12 cellular contexts compared by ENCODE assay signal in genomic region chr21:26840206-26840605, GRCh38. TPM values are rescaled to one million over a fixed set of nuclear protein-coding genes. Genes with fewer than 3 reads are reported as not detected.
DNase-seq lines count a peak whose midpoint lies in the region; ATAC-seq and TF ChIP-seq lines count a peak whose summit lies in the region.
"Had no signal": no experiment of that assay in that cellular context is flagged by ENCODE, and none has a peak within 500 bp of the region (broad histone marks: within the 10 kb centered on the region; RNA-seq: fewer than 3 reads in every experiment).

No MANE protein-coding gene starts in this region.

- DNase-seq in BE2C (no peak), MG63 (no peak), fibroblast of lung (ENCODE audit: low read depth in 2 of 2) (peak in 1 of 2 donors; percentile 9), HPDE6-E6E7 (ENCODE audit: extremely low spot score) (no peak), HUDEP-2 (lab: John Stamatoyannopoulos, UW; ENCODE audit: unreplicated experiment in 76 of 76) (no peak)
- DNase-seq: Caco-2; MM.1S; SHP77 treated with DMSO at 0.1 percent for 48 hours; stimulated activated CD4-positive, alpha-beta T cell treated with anti-CD3 and anti-CD28 coated beads, Interleukin-2, amount 100 ng/mL, for 24 hours had no signal

- H3K79me2 ChIP-seq in fibroblast of lung (ENCODE audit: control insufficient read depth, insufficient read depth, low read length): peaks cover 54% of the 10 kb centered on the region

- peak overlapping the region; percentile 14 for H3K4me3 ChIP-seq in BE2C (ENCODE audit: low read depth, low read length)
- peak overlapping the region; percentile 67 for H3K4me3 ChIP-seq in MG63
- peak overlapping the region in 3 of 4 experiments; percentile 5 to 98 (median 7) for H3K4me3 ChIP-seq in fibroblast of lung (replicated peaks in 1 of 4; ENCODE audit: control extremely low read depth in 1 of 4, insufficient read depth in 1 of 4, low read depth in 3 of 4, low read length in 4 of 4)
- peak overlapping the region; percentile 11 for H3K4me3 ChIP-seq in rectal smooth muscle tissue (ENCODE audit: low read length)

- peak overlapping the region; percentile 19 for H3K27ac ChIP-seq in fibroblast of lung (ENCODE audit: insufficient read depth, low read length)
- no peak overlapping the region for H3K27ac ChIP-seq in rectal smooth muscle tissue (ENCODE audit: low read depth, low read length)

- no peak for TF ChIP-seq CTCF in BE2C (IDR thresholded peaks at IDR 0.05; ENCODE audit: low read depth, low read length)
- TF ChIP-seq CTCF in fibroblast of lung (conservative IDR thresholded peaks at IDR 0.05 in 1 of 2, IDR thresholded peaks at IDR 0.05 in 1 of 2; ENCODE audit: low read depth in 1 of 2, low read length in 2 of 2): no peak

- H3K9ac ChIP-seq in fibroblast of lung (ENCODE audit: insufficient read depth, low read length) (no peak overlapping the region), rectal smooth muscle tissue (ENCODE audit: low read length) (no peak overlapping the region)

- H3K27me3 ChIP-seq in BE2C: no peaks in the 10 kb centered on the region
- no peaks in the 10 kb centered on the region for H3K27me3 ChIP-seq in MG63
- no peaks in the 10 kb centered on the region for H3K27me3 ChIP-seq in fibroblast of lung (ENCODE audit: control insufficient read depth, insufficient read depth, low read length)
- H3K27me3 ChIP-seq in rectal smooth muscle tissue (ENCODE audit: control insufficient read depth, insufficient read depth, low read length): no peaks in the 10 kb centered on the region

- peak overlapping the region; percentile 44 for H3K4me2 ChIP-seq in fibroblast of lung (ENCODE audit: extremely low read depth, insufficient read depth, low read length)

- H3K36me3 ChIP-seq in BE2C (peaks cover 74% of the 10 kb centered on the region), MG63 (peaks cover 90% of the 10 kb centered on the region), fibroblast of lung (ENCODE audit: control insufficient read depth, insufficient read depth, low read length) (peaks cover 34% of the 10 kb centered on the region), rectal smooth muscle tissue (ENCODE audit: control insufficient read depth, insufficient read depth, low read length) (peaks cover 4% of the 10 kb centered on the region)

- H3K9me3 ChIP-seq in BE2C: no peaks in the 10 kb centered on the region
- H3K9me3 ChIP-seq in MG63: no peaks in the 10 kb centered on the region
- H3K9me3 ChIP-seq in fibroblast of lung (ENCODE audit: control insufficient read depth, insufficient read depth, low read depth, low read length): no peaks in the 10 kb centered on the region
- H3K9me3 ChIP-seq: Caco-2 had no signal

- H2AFZ ChIP-seq in fibroblast of lung (ENCODE audit: low read length): no peak overlapping the region

- H3K4me1 ChIP-seq in BE2C: 0 out of 2 replicates have a peak, but pooled peaks cover 2% of the 10 kb centered on the region
- peaks cover 14% of the 10 kb centered on the region for H3K4me1 ChIP-seq in fibroblast of lung (ENCODE audit: control insufficient read depth, extremely low read depth, insufficient read depth, low read length)
- peaks cover 3% of the 10 kb centered on the region for H3K4me1 ChIP-seq in rectal smooth muscle tissue (ENCODE audit: control insufficient read depth, insufficient read depth, low read length)
- H3K4me1 ChIP-seq: Caco-2 had no signal

- peaks cover 8% of the 10 kb centered on the region for H4K20me1 ChIP-seq in fibroblast of lung (ENCODE audit: control insufficient read depth, extremely low read depth, insufficient read depth, low read length)

- ATAC-seq in GM18520 (IDR thresholded peaks at IDR 0.05; ENCODE audit: unreplicated experiment) (no peak), HG03039 (IDR thresholded peaks at IDR 0.05; ENCODE audit: unreplicated experiment) (no peak)

RNA-seq across cellular contexts. Expression of gene ADAMTS1, which starts 5.0 kb away (rescaled TPM):
- polyA plus RNA-seq in BE2C (2012; ENCODE audit: insufficient read depth, insufficient read length, low read depth): 12.0 TPM
- total RNA-seq in MG63 (2014; rRNA removed; shearing (Covaris generic); ENCODE audit: low replicate concordance): 170 and 172 TPM in 2 replicates
- 186 and 199 TPM in 2 replicates for total RNA-seq in fibroblast of lung
- polyA plus RNA-seq in fibroblast of lung: 200 and 208 TPM in 2 replicates
- 119 and 123 TPM in 2 replicates for polyA plus RNA-seq in fibroblast of lung (2012)
- 886 and 1,145 TPM in 2 replicates for polyA minus RNA-seq in fibroblast of lung (ENCODE audit: low replicate concordance)
- total RNA-seq: Caco-2 had no signal

Comparison
In these comparisons a context has a peak if more than half of its experiments do, and no peak if none do; other contexts are left out.
1. H3K4me3 ChIP-seq: peak in every context shown above with its lines; median percentile 67 in MG63; 14 in BE2C; 11 in rectal smooth muscle tissue; 7 in fibroblast of lung.